Comparison of ENCODE assay signal across 28 cellular contexts in the genomic region with DNA sequence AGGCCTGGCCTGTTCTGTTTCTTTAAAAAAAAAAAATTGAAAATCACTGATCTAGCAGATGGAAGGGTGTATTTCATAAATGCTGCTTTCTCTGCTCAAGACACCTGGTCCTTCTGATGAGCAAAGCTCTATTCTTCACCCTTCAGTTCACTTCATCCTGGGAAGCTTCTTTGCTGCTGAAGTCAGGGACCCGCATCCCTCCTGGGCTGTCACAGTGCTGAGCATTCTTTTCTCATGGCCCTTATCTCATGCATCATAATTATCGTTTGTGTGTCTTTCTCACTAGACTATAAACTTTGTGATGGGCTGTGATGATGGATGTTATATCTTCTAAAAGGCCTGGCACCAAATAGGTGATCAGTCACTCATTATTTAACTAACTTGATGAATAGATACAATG.
"Had no signal": no experiment of that assay in that cellular context is flagged by ENCODE, and none has a peak within 500 bp of the region (broad histone marks: within the 10 kb centered on the region; RNA-seq: fewer than 3 reads in every experiment).

No MANE protein-coding gene starts in this region.

- H3K4me3 ChIP-seq: colonic mucosa, gastroesophageal sphincter, heart right ventricle, lung, pancreas, right lobe of liver, smooth muscle cell, suprapubic skin, transverse colon had no signal

- H3K27ac Mint-ChIP-seq: dendritic cell treated with granulocyte-macrophage colony-stimulating factor and Interleukin-4, amounts not matched to agents 40 ng/mL and 50 ng/mL, for 4 days; endodermal cell; memory B cell; natural killer cell; progenitor cell of endocrine pancreas had no signal

- H3K36me3 Mint-ChIP-seq: memory B cell, natural killer cell had no signal

- H3K4me1 Mint-ChIP-seq: endodermal cell; memory B cell; natural killer cell; stimulated activated naive CD8-positive, alpha-beta T cell treated with anti-CD3 and anti-CD28 coated beads, Interleukin-15, amount 100 ng/mL, for 72 hours had no signal

- DNase-seq: colonic mucosa; effector CD8-positive, alpha-beta T cell; endodermal cell; foreskin keratinocyte; heart right ventricle; hippocampal formation; kidney glomerular epithelial cell; natural killer cell; pancreas; right lobe of liver; stimulated activated CD4-positive, alpha-beta T cell treated with anti-CD3 and anti-CD28 coated beads, Interleukin-12 subunit alpha, Interleukin-12 subunit beta, amount 100 ng/mL, for 4 hours; stimulated activated CD4-positive, alpha-beta T cell treated with anti-CD3 and anti-CD28 coated beads, Interleukin-1b, Interleukin-23, amount 100 ng/mL, for 48 hours; stimulated activated CD4-positive, alpha-beta T cell treated with anti-CD3 and anti-CD28 coated beads, Interleukin-4, amount 100 ng/mL, for 1 hour; stimulated activated CD8-positive, alpha-beta memory T cell treated with anti-CD3 and anti-CD28 coated beads, Interleukin-4, amount 100 ng/mL, for 48 hours; stimulated activated naive CD4-positive, alpha-beta T cell; stimulated activated naive CD8-positive, alpha-beta T cell treated with anti-CD3 and anti-CD28 coated beads, Interleukin-15, amount 100 ng/mL, for 72 hours; transverse colon had no signal

- H3K27me3 ChIP-seq: colonic mucosa, gastroesophageal sphincter, heart right ventricle, pancreas, right lobe of liver, suprapubic skin, transverse colon had no signal

- H3K4me3 Mint-ChIP-seq: dendritic cell treated with granulocyte-macrophage colony-stimulating factor and Interleukin-4, amounts not matched to agents 40 ng/mL and 50 ng/mL, for 4 days; endodermal cell; memory B cell; natural killer cell; stimulated activated naive CD8-positive, alpha-beta T cell treated with anti-CD3 and anti-CD28 coated beads, Interleukin-15, amount 100 ng/mL, for 72 hours had no signal

- H3K9me3 Mint-ChIP-seq: dendritic cell treated with granulocyte-macrophage colony-stimulating factor and Interleukin-4, amounts not matched to agents 40 ng/mL and 50 ng/mL, for 4 days; endodermal cell; memory B cell; natural killer cell; stimulated activated naive CD8-positive, alpha-beta T cell treated with anti-CD3 and anti-CD28 coated beads, Interleukin-15, amount 100 ng/mL, for 72 hours had no signal

- ATAC-seq: esophagus mucosa; foreskin keratinocyte; gastroesophageal sphincter; heart right ventricle; left lobe of liver; natural killer cell; pancreas; stimulated activated naive CD8-positive, alpha-beta T cell treated with anti-CD3 and anti-CD28 coated beads, Interleukin-15, amount 100 ng/mL, for 72 hours had no signal

- H3K36me3 ChIP-seq: colonic mucosa, gastroesophageal sphincter, heart right ventricle, neutrophil, pancreas, right lobe of liver, suprapubic skin, transverse colon had no signal

- H3K4me1 ChIP-seq: colonic mucosa, foreskin keratinocyte, heart right ventricle, suprapubic skin, transverse colon had no signal

- H3K27ac ChIP-seq: colonic mucosa, epithelial cell of prostate, foreskin keratinocyte, gastroesophageal sphincter, heart right ventricle, neutrophil, pancreas, right lobe of liver, suprapubic skin, transverse colon had no signal

- H3K9me3 ChIP-seq: colonic mucosa, gastroesophageal sphincter, heart right ventricle, neutrophil, pancreas, right lobe of liver, suprapubic skin, transverse colon had no signal
